In genomic region chr2:101533611-101534601, GRCh38 we compare ENCODE assay signal across 1 cellular context.
A peak's percentile ranks its signal among the peaks of the same experiment; 100 is the strongest.
TF ChIP-seq lines count a peak whose summit lies in the region.

No MANE protein-coding gene starts in this region.

TF ChIP-seq in HepG2, 621 proteins besides CTCF, POLR2A, EP300 and RAD21 (continued from another document):
- TF ChIP-seq, protein P1, sequence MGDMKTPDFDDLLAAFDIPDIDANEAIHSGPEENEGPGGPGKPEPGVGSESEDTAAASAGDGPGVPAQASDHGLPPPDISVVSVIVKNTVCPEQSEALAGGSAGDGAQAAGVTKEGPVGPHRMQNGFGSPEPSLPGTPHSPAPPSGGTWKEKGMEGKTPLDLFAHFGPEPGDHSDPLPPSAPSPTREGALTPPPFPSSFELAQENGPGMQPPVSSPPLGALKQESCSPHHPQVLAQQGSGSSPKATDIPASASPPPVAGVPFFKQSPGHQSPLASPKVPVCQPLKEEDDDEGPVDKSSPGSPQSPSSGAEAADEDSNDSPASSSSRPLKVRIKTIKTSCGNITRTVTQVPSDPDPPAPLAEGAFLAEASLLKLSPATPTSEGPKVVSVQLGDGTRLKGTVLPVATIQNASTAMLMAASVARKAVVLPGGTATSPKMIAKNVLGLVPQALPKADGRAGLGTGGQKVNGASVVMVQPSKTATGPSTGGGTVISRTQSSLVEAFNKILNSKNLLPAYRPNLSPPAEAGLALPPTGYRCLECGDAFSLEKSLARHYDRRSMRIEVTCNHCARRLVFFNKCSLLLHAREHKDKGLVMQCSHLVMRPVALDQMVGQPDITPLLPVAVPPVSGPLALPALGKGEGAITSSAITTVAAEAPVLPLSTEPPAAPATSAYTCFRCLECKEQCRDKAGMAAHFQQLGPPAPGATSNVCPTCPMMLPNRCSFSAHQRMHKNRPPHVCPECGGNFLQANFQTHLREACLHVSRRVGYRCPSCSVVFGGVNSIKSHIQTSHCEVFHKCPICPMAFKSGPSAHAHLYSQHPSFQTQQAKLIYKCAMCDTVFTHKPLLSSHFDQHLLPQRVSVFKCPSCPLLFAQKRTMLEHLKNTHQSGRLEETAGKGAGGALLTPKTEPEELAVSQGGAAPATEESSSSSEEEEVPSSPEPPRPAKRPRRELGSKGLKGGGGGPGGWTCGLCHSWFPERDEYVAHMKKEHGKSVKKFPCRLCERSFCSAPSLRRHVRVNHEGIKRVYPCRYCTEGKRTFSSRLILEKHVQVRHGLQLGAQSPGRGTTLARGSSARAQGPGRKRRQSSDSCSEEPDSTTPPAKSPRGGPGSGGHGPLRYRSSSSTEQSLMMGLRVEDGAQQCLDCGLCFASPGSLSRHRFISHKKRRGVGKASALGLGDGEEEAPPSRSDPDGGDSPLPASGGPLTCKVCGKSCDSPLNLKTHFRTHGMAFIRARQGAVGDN (CRISPR knock-in tag; IDR thresholded peaks at IDR 0.05), result peak; percentile 35; the same call in 1 of the 2 replicates
- TF ChIP-seq, protein P2, sequence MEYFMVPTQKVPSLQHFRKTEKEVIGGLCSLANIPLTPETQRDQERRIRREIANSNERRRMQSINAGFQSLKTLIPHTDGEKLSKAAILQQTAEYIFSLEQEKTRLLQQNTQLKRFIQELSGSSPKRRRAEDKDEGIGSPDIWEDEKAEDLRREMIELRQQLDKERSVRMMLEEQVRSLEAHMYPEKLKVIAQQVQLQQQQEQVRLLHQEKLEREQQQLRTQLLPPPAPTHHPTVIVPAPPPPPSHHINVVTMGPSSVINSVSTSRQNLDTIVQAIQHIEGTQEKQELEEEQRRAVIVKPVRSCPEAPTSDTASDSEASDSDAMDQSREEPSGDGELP (IDR thresholded peaks at IDR 0.05; ENCODE audit: borderline replicate concordance, low read depth), result 0 out of 2 replicates have a peak, but pooled peaks have one; percentile 19
- TF ChIP-seq ZNF501 (CRISPR knock-in tag; IDR thresholded peaks at IDR 0.05), result 0 out of 2 replicates have a peak, but pooled peaks have one; percentile 22
- no peak for TF ChIP-seq TOPORS (CRISPR knock-in tag; IDR thresholded peaks at IDR 0.05)
- TF ChIP-seq HMG20A (CRISPR knock-in tag; IDR thresholded peaks at IDR 0.05; ENCODE audit: borderline replicate concordance), result 0 out of 2 replicates have a peak, but pooled peaks have one; percentile 25
- TF ChIP-seq RBAK (CRISPR knock-in tag; IDR thresholded peaks at IDR 0.05), result peak; percentile 98
- TF ChIP-seq, protein P3, sequence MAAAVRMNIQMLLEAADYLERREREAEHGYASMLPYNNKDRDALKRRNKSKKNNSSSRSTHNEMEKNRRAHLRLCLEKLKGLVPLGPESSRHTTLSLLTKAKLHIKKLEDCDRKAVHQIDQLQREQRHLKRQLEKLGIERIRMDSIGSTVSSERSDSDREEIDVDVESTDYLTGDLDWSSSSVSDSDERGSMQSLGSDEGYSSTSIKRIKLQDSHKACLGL (CRISPR knock-in tag; IDR thresholded peaks at IDR 0.05), result no peak
- 0 out of 2 replicates have a peak, but pooled peaks have one; percentile 9 for TF ChIP-seq KAT8 (CRISPR knock-in tag; IDR thresholded peaks at IDR 0.05)
TF ChIP-seq in HepG2: peak in this region for 16.
